ENCODE assay signal across 17 cellular contexts in the genomic region with DNA sequence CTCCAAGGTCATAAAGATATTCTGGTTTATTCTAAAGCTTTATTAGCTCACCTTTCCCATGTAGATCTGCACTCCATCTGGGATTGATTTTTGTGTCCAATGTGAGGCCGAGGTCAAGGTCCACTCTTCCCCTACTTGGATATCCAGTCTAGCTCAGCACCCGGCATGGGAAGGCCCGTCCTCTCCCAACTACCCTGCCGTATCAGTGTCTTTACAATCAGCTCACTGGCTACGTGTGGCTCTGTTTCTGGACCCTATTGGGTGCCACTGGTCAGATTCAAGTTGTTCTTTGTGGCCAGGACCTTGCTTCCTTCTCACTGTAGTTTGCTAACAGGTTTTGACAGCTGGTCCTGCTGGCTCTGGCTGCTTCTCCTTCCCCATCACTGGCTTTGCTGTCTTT. TPM values are rescaled to one million over a fixed set of nuclear protein-coding genes. Genes with fewer than 3 reads are reported as not detected.
DNase-seq lines count a peak whose midpoint lies in the region; ATAC-seq and TF ChIP-seq lines count a peak whose summit lies in the region.
"Had no signal": no experiment of that assay in that cellular context is flagged by ENCODE, and none has a peak within 500 bp of the region (broad histone marks: within the 10 kb centered on the region; RNA-seq: fewer than 3 reads in every experiment).

No MANE protein-coding gene starts in this region.

- no peak overlapping the region for H3K9ac ChIP-seq in endodermal cell (ENCODE audit: extremely low read depth, low read length, poor library complexity, severe bottlenecking)

- H3K9me3 Mint-ChIP-seq in activated CD4-positive, alpha-beta memory T cell treated with anti-CD3 and anti-CD28 coated beads for 36 hours: no peaks in the 10 kb centered on the region
- H3K9me3 Mint-ChIP-seq in endodermal cell: peaks cover 4% of the 10 kb centered on the region
- no peaks in the 10 kb centered on the region for H3K9me3 Mint-ChIP-seq in progenitor cell of endocrine pancreas (ENCODE audit: low read depth)
- H3K9me3 Mint-ChIP-seq: IgD-negative memory B cell had no signal

- TF ChIP-seq CTCF in endodermal cell (conservative IDR thresholded peaks at IDR 0.05): no peak
- TF ChIP-seq CTCF in progenitor cell of endocrine pancreas (IDR thresholded peaks at IDR 0.05; ENCODE audit: unreplicated experiment): no peak
- TF ChIP-seq CTCF in testis (IDR thresholded peaks at IDR 0.05): no peak
- no peak for TF ChIP-seq CTCF in gastrocnemius medialis (IDR thresholded peaks at IDR 0.05 in 4 of 5, conservative IDR thresholded peaks at IDR 0.05 in 1 of 5)

- H3K27me3 ChIP-seq in endodermal cell (ENCODE audit: control insufficient read depth, insufficient read depth, low read length, poor library complexity, severe bottlenecking): no peaks in the 10 kb centered on the region
- H3K27me3 ChIP-seq in testis: no peaks in the 10 kb centered on the region
- no peaks in the 10 kb centered on the region for H3K27me3 ChIP-seq in gastrocnemius medialis
- H3K27me3 ChIP-seq: SJSA1 had no signal

- in situ Hi-C loops in gastrocnemius medialis (cut with MboI; ENCODE audit: low sequenced_read_pairs in 4 of 4): no loop called here

- no peaks in the 10 kb centered on the region for H3K36me3 Mint-ChIP-seq in activated CD4-positive, alpha-beta memory T cell treated with anti-CD3 and anti-CD28 coated beads for 36 hours
- H3K36me3 Mint-ChIP-seq in endodermal cell (ENCODE audit: low read depth) (peaks cover 15% of the 10 kb centered on the region), progenitor cell of endocrine pancreas (ENCODE audit: insufficient read depth) (peaks cover 20% of the 10 kb centered on the region)

- H3K4me3 Mint-ChIP-seq in activated CD4-positive, alpha-beta memory T cell treated with anti-CD3 and anti-CD28 coated beads for 36 hours: no peak overlapping the region
- H3K4me3 Mint-ChIP-seq in endodermal cell: no peak overlapping the region
- H3K4me3 Mint-ChIP-seq in progenitor cell of endocrine pancreas (ENCODE audit: low read depth): no peak overlapping the region
- H3K4me3 Mint-ChIP-seq: CD4-positive, alpha-beta memory T cell; IgD-negative memory B cell had no signal

- peak; percentile 1 for DNase-seq in activated CD4-positive, alpha-beta memory T cell treated with anti-CD3 and anti-CD28 coated beads for 36 hours
- DNase-seq in endodermal cell (peak; percentile 17), progenitor cell of endocrine pancreas (ENCODE audit: low spot score, unreplicated experiment) (peak; percentile 8), testis (peak; percentile 12), gastrocnemius medialis (no peak)
- DNase-seq: CD4-positive, alpha-beta memory T cell; H7; NCI-H1105 treated with DMSO at 0.1 percent for 48 hours; NCI-H2081; NCI-H2171 treated with DMSO at 0.1 percent for 48 hours; NCI-H524 treated with DMSO at 0.1 percent for 48 hours; NCI-H82 had no signal

- H3K27ac ChIP-seq in endodermal cell (ENCODE audit: low read depth, low read length) (no peak overlapping the region), testis (no peak overlapping the region), gastrocnemius medialis (no peak overlapping the region)
- H3K27ac ChIP-seq: SJSA1 had no signal

- peaks cover 13% of the 10 kb centered on the region for H3K36me3 ChIP-seq in endodermal cell (ENCODE audit: control insufficient read depth, insufficient read depth, low read length)
- no peaks in the 10 kb centered on the region for H3K36me3 ChIP-seq in testis (ENCODE audit: low read depth, missing control alignments)
- H3K36me3 ChIP-seq in gastrocnemius medialis: no peaks in the 10 kb centered on the region

- H3K4me1 Mint-ChIP-seq in activated CD4-positive, alpha-beta memory T cell treated with anti-CD3 and anti-CD28 coated beads for 36 hours (ENCODE audit: low read depth): no peaks in the 10 kb centered on the region
- H3K4me1 Mint-ChIP-seq in endodermal cell: peaks cover 9% of the 10 kb centered on the region
- H3K4me1 Mint-ChIP-seq in progenitor cell of endocrine pancreas (ENCODE audit: low read depth): peaks cover 22% of the 10 kb centered on the region
- H3K4me1 Mint-ChIP-seq: CD4-positive, alpha-beta memory T cell had no signal

- H3K4me3 ChIP-seq in endodermal cell (ENCODE audit: low read length) (no peak overlapping the region), testis (no peak overlapping the region), gastrocnemius medialis (no peak overlapping the region)
- H3K4me3 ChIP-seq: GM12878, SJSA1 had no signal

- TF ChIP-seq POLR2A in testis (IDR thresholded peaks at IDR 0.05) (no peak), gastrocnemius medialis (IDR thresholded peaks at IDR 0.05) (no peak)

- POLR2A ChIA-PET in activated CD4-positive, alpha-beta memory T cell treated with anti-CD3 and anti-CD28 coated beads for 36 hours (lab: Charles Lee): no interaction called here

- H3K4me1 ChIP-seq in endodermal cell (ENCODE audit: control insufficient read depth, insufficient read depth, low read length): no peaks in the 10 kb centered on the region
- H3K4me1 ChIP-seq in testis: peaks cover 4% of the 10 kb centered on the region
- no peaks in the 10 kb centered on the region for H3K4me1 ChIP-seq in gastrocnemius medialis

- intact Hi-C loops in activated CD4-positive, alpha-beta memory T cell treated with anti-CD3 and anti-CD28 coated beads for 36 hours (cut with micrococcal nuclease): no loop called here
- intact Hi-C loops in testis (cut with DNase I; ENCODE audit: low total_unique reads): no loop called here
- intact Hi-C loops in gastrocnemius medialis (cut with DNase I; ENCODE audit: low total_unique reads): no loop called here

- H3K27me3 Mint-ChIP-seq in activated CD4-positive, alpha-beta memory T cell treated with anti-CD3 and anti-CD28 coated beads for 36 hours: no peaks in the 10 kb centered on the region
- no peaks in the 10 kb centered on the region for H3K27me3 Mint-ChIP-seq in endodermal cell (ENCODE audit: insufficient read depth)
- no peaks in the 10 kb centered on the region for H3K27me3 Mint-ChIP-seq in progenitor cell of endocrine pancreas
- H3K27me3 Mint-ChIP-seq: CD4-positive, alpha-beta memory T cell; IgD-negative memory B cell had no signal

- CTCF ChIA-PET in activated CD4-positive, alpha-beta memory T cell treated with anti-CD3 and anti-CD28 coated beads for 36 hours (lab: Charles Lee): no interaction called here

- ATAC-seq in HG03095 (IDR thresholded peaks at IDR 0.05; ENCODE audit: unreplicated experiment): no peak
- ATAC-seq in gastrocnemius medialis: no peak
- no peak for ATAC-seq in HG02623 (IDR thresholded peaks at IDR 0.05; ENCODE audit: unreplicated experiment)
- ATAC-seq: GM12878 had no signal

- H3K9me3 ChIP-seq in endodermal cell (ENCODE audit: control insufficient read depth, low read length) (no peaks in the 10 kb centered on the region), testis (no peaks in the 10 kb centered on the region), gastrocnemius medialis (no peaks in the 10 kb centered on the region)

- 90 to 91% methylated on average over 5 of the region's 5 CpGs for WGBS in endodermal cell (ENCODE audit: insufficient coverage in 1 of 2, insufficient read length in 1 of 2), 2 experiments
- 80 to 91% methylated on average over 5 of the region's 5 CpGs for WGBS in testis, 2 donors

- H3K27ac Mint-ChIP-seq in activated CD4-positive, alpha-beta memory T cell treated with anti-CD3 and anti-CD28 coated beads for 36 hours: no peak overlapping the region
- H3K27ac Mint-ChIP-seq in endodermal cell (no peak overlapping the region), progenitor cell of endocrine pancreas (peak overlapping the region; percentile 19)
- H3K27ac Mint-ChIP-seq: CD4-positive, alpha-beta memory T cell had no signal

RNA-seq across cellular contexts. Expression of a gene that starts 30.9 kb away (rescaled TPM):
- under 1 TPM; 0.19 TPM for total RNA-seq in activated CD4-positive, alpha-beta memory T cell treated with anti-CD3 and anti-CD28 coated beads for 36 hours
- total RNA-seq in endodermal cell (1 to 10 TPM; 5.2 to 6.9 TPM), progenitor cell of endocrine pancreas (18.0 and 18.7 TPM in 2 replicates), testis (1 to 10 TPM; 4.0 to 5.9 TPM), gastrocnemius medialis (under 1 TPM; 0.16 to 0.61 (median 0.30) TPM)
- 0.71 TPM for polyA plus RNA-seq in endodermal cell (2013, experiment 1 of 2)
- polyA plus RNA-seq in endodermal cell (2013, experiment 2 of 2): 0.99 TPM
- 0.20 TPM for polyA plus RNA-seq in testis (ENCODE audit: insufficient read depth, low read depth, low replicate concordance)

Comparison
In these comparisons a context has a peak if more than half of its experiments do, and no peak if none do; other contexts are left out.
1. DNase-seq: peak in activated CD4-positive, alpha-beta memory T cell treated with anti-CD3 and anti-CD28 coated beads for 36 hours (single experiment), endodermal cell (single experiment), progenitor cell of endocrine pancreas (single experiment) and testis (single experiment); none in gastrocnemius medialis (0 of 2).